In genomic region chr2:127429291-127429690, GRCh38 we compare ENCODE assay signal across 17 cellular contexts. TPM values are rescaled to one million over a fixed set of nuclear protein-coding genes. Genes with fewer than 3 reads are reported as not detected.
DNase-seq lines count a peak whose midpoint lies in the region; FAIRE-seq and TF ChIP-seq lines count a peak whose summit lies in the region.
"Had no signal": no experiment of that assay in that cellular context is flagged by ENCODE, and none has a peak within 500 bp of the region (broad histone marks: within the 10 kb centered on the region; RNA-seq: fewer than 3 reads in every experiment).

No MANE protein-coding gene starts in this region.

- no peaks in the 10 kb centered on the region for H3K9me3 ChIP-seq in astrocyte (ENCODE audit: insufficient read depth, low read depth, low read length)
- H3K9me3 ChIP-seq: BLaER1 treated with 17β-estradiol and CSF1 and Interleukin-3, amounts not matched to agents 10 nM and 100 nM had no signal

- no peaks in the 10 kb centered on the region for H3K9me3 Mint-ChIP-seq in astrocyte (ENCODE audit: unreplicated experiment)
- H3K9me3 Mint-ChIP-seq: CD8-positive, alpha-beta T cell had no signal

- no peaks in the 10 kb centered on the region for H3K4me1 ChIP-seq in astrocyte (ENCODE audit: insufficient read depth, low read length)

- no peak for FAIRE-seq in astrocyte (lab: Jason Lieb, UNC)
- FAIRE-seq: A204.1 had no signal

- no peak for TF ChIP-seq CTCF in astrocyte (IDR thresholded peaks at IDR 0.05; ENCODE audit: insufficient read depth, low read depth, low read length)

- H3K4me3 ChIP-seq in astrocyte (ENCODE audit: insufficient read depth, low read depth, low read length), result no peak overlapping the region
- H3K4me3 ChIP-seq: BLaER1 treated with 17β-estradiol and CSF1 and Interleukin-3, amounts not matched to agents 10 nM and 100 nM had no signal

- H3K27ac ChIP-seq in astrocyte (ENCODE audit: low read depth, low read length), result no peak overlapping the region
- H3K27ac ChIP-seq in caudate nucleus (ENCODE audit: low read depth, low read length), result no peak overlapping the region
- H3K27ac ChIP-seq: BLaER1 treated with 17β-estradiol and CSF1 and Interleukin-3, amounts not matched to agents 10 nM and 100 nM had no signal

- H3K36me3 ChIP-seq in astrocyte (ENCODE audit: insufficient read depth, low read length), result no peaks in the 10 kb centered on the region
- H3K36me3 ChIP-seq: BLaER1 treated with 17β-estradiol and CSF1 and Interleukin-3, amounts not matched to agents 10 nM and 100 nM had no signal

- H2AFZ ChIP-seq in astrocyte (ENCODE audit: low read depth, low read length), result no peak overlapping the region

- DNase-seq in AG08396 (ENCODE audit: low spot score) (peak; percentile 0), AG20443 (ENCODE audit: low spot score) (peak; percentile 4), astrocyte (ENCODE audit: low read depth) (no peak), mesenteric fat pad (ENCODE audit: low spot score) (peak; percentile 30), caudate nucleus (lab: John Stamatoyannopoulos, UW) (no peak), LoVo (ENCODE audit: low spot score) (no peak), HUDEP-2 (lab: John Stamatoyannopoulos, UW; ENCODE audit: unreplicated experiment in 76 of 76) (no peak), NCI-H2196 (lab: John Stamatoyannopoulos, UW; ENCODE audit: unreplicated experiment) (no peak)
- DNase-seq: Calu3; CD8-positive, alpha-beta T cell; DMS79 treated with DMSO at 0.1 percent for 48 hours; GF-D8; GOT3; H7 had no signal

- peaks cover 5% of the 10 kb centered on the region for H3K36me3 Mint-ChIP-seq in astrocyte (ENCODE audit: low read depth, unreplicated experiment)
- H3K36me3 Mint-ChIP-seq: CD8-positive, alpha-beta T cell had no signal

- no peak overlapping the region for H3K4me2 ChIP-seq in astrocyte (ENCODE audit: low read length)
- H3K4me2 ChIP-seq: BLaER1 treated with 17β-estradiol and CSF1 and Interleukin-3, amounts not matched to agents 10 nM and 100 nM had no signal

- H3K79me2 ChIP-seq in astrocyte (ENCODE audit: insufficient read depth, low read length), result no peaks in the 10 kb centered on the region

- peaks cover 40% of the 10 kb centered on the region for H3K27me3 Mint-ChIP-seq in astrocyte (ENCODE audit: low read depth, unreplicated experiment)
- H3K27me3 Mint-ChIP-seq: B cell had no signal

- no peaks in the 10 kb centered on the region for H4K20me1 ChIP-seq in astrocyte (ENCODE audit: insufficient read depth, low read length)

- H3K4me1 Mint-ChIP-seq in astrocyte (ENCODE audit: low read depth, unreplicated experiment), result no peaks in the 10 kb centered on the region
- H3K4me1 Mint-ChIP-seq: B cell had no signal

- no peaks in the 10 kb centered on the region for H3K27me3 ChIP-seq in astrocyte (ENCODE audit: insufficient read depth, low read length)

- H3K9ac ChIP-seq in astrocyte (ENCODE audit: low read length), result no peak overlapping the region
- H3K9ac ChIP-seq: BLaER1 treated with 17β-estradiol and CSF1 and Interleukin-3, amounts not matched to agents 10 nM and 100 nM had no signal

- peak overlapping the region; percentile 76 for H3K27ac Mint-ChIP-seq in astrocyte (ENCODE audit: unreplicated experiment)
- H3K27ac Mint-ChIP-seq: B cell; CD8-positive, alpha-beta T cell had no signal

- H3K4me3 Mint-ChIP-seq in astrocyte (ENCODE audit: unreplicated experiment), result no peak overlapping the region
- H3K4me3 Mint-ChIP-seq: B cell; CD8-positive, alpha-beta T cell had no signal

RNA-seq across cellular contexts. Expression of gene PROC, which starts 11.1 kb away (rescaled TPM):
- total RNA-seq in astrocyte (1.0 and 1.5 TPM in 2 replicates), mesenteric fat pad (not detected)
- total RNA-seq: B cell had no signal

RNA-seq across cellular contexts. Expression of gene MAP3K2, which starts 41.5 kb away (rescaled TPM):
- total RNA-seq in astrocyte (62.2 and 71.2 TPM in 2 replicates), mesenteric fat pad (62.0 TPM)

Comparison
In these comparisons a context has a peak if more than half of its experiments do, and no peak if none do; other contexts are left out.
1. DNase-seq: peak in AG08396 (single experiment), AG20443 (single experiment) and mesenteric fat pad (single experiment); none in astrocyte (single experiment), caudate nucleus (0 of 61), LoVo (single experiment), HUDEP-2 (0 of 76) and NCI-H2196 (single experiment).